17 cellular contexts compared by ENCODE assay signal in the genomic region with DNA sequence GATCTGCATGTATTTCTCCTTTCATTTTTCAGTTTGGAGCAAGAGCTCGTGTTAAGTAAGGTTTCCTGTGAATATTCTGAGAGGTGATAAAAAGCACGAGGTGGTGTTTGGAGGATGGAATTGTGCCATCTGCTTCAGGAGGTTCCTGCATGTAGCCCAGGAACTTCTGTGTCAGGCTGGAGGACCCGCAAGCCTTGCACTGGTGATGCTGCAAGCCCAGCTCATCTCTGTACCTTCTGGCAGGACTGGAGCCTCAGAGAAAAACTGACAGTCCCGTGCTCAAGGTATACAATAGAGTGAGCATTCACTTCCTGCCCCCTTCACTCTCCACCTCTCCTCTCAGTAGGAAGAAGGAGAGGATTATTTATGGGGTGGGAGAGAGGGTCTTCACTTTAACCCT.
"Had no signal": no experiment of that assay in that cellular context is flagged by ENCODE, and none has a peak within 500 bp of the region (broad histone marks: within the 10 kb centered on the region; RNA-seq: fewer than 3 reads in every experiment).

No MANE protein-coding gene starts in this region.

- H3K4me3 Mint-ChIP-seq: activated CD4-positive, alpha-beta T cell treated with anti-CD3 and anti-CD28 coated beads for 36 hours; activated naive CD8-positive, alpha-beta T cell; endodermal cell; memory B cell; naive thymus-derived CD4-positive, alpha-beta T cell; stimulated activated naive CD8-positive, alpha-beta T cell treated with anti-CD3 and anti-CD28 coated beads, Interleukin-15, Interleukin-2, amounts not matched to agents 100 ng/mL and 50 ng/mL, for 24 hours had no signal

- H3K36me3 Mint-ChIP-seq: activated naive CD8-positive, alpha-beta T cell had no signal

- H3K27ac ChIP-seq: epithelial cell of prostate, neutrophil, skin epidermis, upper lobe of left lung had no signal

- H3K4me3 ChIP-seq: skin epidermis, upper lobe of left lung had no signal

- FAIRE-seq: colon had no signal

- DNase-seq: activated CD4-positive, alpha-beta T cell treated with anti-CD3 and anti-CD28 coated beads for 36 hours; activated CD4-positive, alpha-beta T cell treated with anti-CD3 and anti-CD28 coated beads, Interleukin-2, amount 50 U/mL, for 48 hours; activated T-cell treated with anti-CD3 and anti-CD28 coated beads for 4 hours; caudate nucleus; endodermal cell; foreskin fibroblast; kidney glomerular epithelial cell; naive thymus-derived CD4-positive, alpha-beta T cell; retina; upper lobe of left lung had no signal

- H3K27ac Mint-ChIP-seq: activated CD4-positive, alpha-beta T cell treated with anti-CD3 and anti-CD28 coated beads for 36 hours; activated naive CD8-positive, alpha-beta T cell; endodermal cell; memory B cell; stimulated activated naive CD8-positive, alpha-beta T cell treated with anti-CD3 and anti-CD28 coated beads, Interleukin-15, Interleukin-2, amounts not matched to agents 100 ng/mL and 50 ng/mL, for 24 hours had no signal

- H3K9me3 ChIP-seq: neutrophil, upper lobe of left lung had no signal

- H3K9me3 Mint-ChIP-seq: stimulated activated naive CD8-positive, alpha-beta T cell treated with anti-CD3 and anti-CD28 coated beads, Interleukin-15, Interleukin-2, amounts not matched to agents 100 ng/mL and 50 ng/mL, for 24 hours had no signal

- ATAC-seq: activated CD4-positive, alpha-beta T cell treated with anti-CD3 and anti-CD28 coated beads for 36 hours; naive thymus-derived CD4-positive, alpha-beta T cell had no signal

- H3K4me1 Mint-ChIP-seq: memory B cell had no signal
